ENCODE assay signal across 16 cellular contexts in genomic region chr2:59899692-59900091, GRCh38.
"Had no signal": no experiment of that assay in that cellular context is flagged by ENCODE, and none has a peak within 500 bp of the region (broad histone marks: within the 10 kb centered on the region; RNA-seq: fewer than 3 reads in every experiment).

No MANE protein-coding gene starts in this region.

- DNase-seq: colonic mucosa; dermis blood vessel endothelial cell; esophagus squamous epithelium; foreskin fibroblast; head of caudate nucleus; kidney; left colon; mammary epithelial cell; naive thymus-derived CD4-positive, alpha-beta T cell; posterior cingulate gyrus; small intestine; stimulated activated CD4-positive, alpha-beta T cell treated with anti-CD3 and anti-CD28 coated beads, Interleukin-12 subunit alpha, Interleukin-12 subunit beta, amount 100 ng/mL, for 4 hours; stimulated activated naive CD4-positive, alpha-beta T cell; stomach; trophoblast cell had no signal

- H3K4me3 Mint-ChIP-seq: naive thymus-derived CD4-positive, alpha-beta T cell had no signal

- ATAC-seq: gastroesophageal sphincter; left colon; naive thymus-derived CD4-positive, alpha-beta T cell had no signal

- H3K36me3 Mint-ChIP-seq: naive thymus-derived CD4-positive, alpha-beta T cell had no signal
